ENCODE assay signal across 1 cellular context in the genomic region with DNA sequence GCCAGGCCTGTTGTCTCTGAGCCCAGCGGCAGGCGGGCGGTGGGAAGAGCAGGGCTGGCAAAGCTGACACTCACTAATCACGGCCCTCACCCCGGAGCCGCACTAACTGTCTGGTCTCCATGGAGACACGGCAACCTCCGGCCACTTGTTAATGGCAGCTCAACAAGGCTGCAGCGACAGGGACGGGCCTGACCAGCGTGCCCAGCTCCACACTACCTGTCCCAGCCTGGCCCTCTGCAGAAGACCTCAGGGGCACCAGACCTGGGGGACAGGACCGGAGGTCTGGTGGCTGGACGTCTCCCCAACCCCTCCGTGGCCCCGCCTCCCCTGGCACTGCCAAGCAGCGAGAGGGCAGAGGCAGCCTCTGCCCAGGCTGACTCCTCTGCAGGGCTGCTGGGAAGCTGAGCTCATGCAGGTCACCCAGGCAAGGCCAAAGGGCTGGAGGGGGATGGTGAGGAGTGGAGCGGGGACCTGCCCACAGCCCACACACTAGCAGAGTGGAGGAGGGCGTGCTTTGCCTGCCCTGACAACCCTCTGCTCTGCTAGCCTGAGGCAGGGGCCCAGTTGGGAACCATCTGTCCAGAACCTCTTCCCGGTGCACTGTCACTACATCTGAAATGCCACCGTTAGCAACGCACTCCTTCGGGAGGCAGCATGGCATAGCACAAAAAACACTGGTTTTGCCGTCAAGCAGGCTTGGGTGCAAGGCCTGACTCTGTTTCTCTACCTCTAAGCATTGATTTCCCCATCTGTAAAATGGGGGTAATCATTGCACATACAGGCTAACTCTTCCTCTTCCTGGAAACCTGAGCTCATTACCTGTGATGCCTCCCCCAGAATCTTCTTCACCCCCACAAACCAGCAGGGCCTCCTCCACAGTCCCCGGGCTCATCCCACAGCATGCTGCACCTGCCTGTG.
TF ChIP-seq lines count a peak whose summit lies in the region.

No MANE protein-coding gene starts in this region.

TF ChIP-seq in HepG2, 621 proteins besides CTCF, POLR2A, EP300 and RAD21 (continued from another document and continues in another):
- TF ChIP-seq, protein P1, sequence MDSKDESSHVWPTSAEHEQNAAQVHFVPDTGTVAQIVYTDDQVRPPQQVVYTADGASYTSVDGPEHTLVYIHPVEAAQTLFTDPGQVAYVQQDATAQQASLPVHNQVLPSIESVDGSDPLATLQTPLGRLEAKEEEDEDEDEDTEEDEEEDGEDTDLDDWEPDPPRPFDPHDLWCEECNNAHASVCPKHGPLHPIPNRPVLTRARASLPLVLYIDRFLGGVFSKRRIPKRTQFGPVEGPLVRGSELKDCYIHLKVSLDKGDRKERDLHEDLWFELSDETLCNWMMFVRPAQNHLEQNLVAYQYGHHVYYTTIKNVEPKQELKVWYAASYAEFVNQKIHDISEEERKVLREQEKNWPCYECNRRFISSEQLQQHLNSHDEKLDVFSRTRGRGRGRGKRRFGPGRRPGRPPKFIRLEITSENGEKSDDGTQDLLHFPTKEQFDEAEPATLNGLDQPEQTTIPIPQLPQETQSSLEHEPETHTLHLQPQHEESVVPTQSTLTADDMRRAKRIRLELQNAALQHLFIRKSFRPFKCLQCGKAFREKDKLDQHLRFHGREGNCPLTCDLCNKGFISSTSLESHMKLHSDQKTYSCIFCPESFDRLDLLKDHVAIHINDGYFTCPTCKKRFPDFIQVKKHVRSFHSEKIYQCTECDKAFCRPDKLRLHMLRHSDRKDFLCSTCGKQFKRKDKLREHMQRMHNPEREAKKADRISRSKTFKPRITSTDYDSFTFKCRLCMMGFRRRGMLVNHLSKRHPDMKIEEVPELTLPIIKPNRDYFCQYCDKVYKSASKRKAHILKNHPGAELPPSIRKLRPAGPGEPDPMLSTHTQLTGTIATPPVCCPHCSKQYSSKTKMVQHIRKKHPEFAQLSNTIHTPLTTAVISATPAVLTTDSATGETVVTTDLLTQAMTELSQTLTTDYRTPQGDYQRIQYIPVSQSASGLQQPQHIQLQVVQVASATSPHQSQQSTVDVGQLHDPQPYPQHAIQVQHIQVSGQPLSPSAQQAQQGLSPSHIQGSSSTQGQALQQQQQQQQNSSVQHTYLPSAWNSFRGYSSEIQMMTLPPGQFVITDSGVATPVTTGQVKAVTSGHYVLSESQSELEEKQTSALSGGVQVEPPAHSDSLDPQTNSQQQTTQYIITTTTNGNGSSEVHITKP (CRISPR knock-in tag; IDR thresholded peaks at IDR 0.05; ENCODE audit: low read depth) = no peak
- TF ChIP-seq MLLT10 (CRISPR knock-in tag; IDR thresholded peaks at IDR 0.05) (no peak), MED13 (CRISPR knock-in tag; IDR thresholded peaks at IDR 0.05) (no peak), ZNF501 (CRISPR knock-in tag; IDR thresholded peaks at IDR 0.05) (no peak), SIX4 (CRISPR knock-in tag; IDR thresholded peaks at IDR 0.05) (no peak), ZNF557 (CRISPR knock-in tag; IDR thresholded peaks at IDR 0.05) (no peak), ATRX (CRISPR knock-in tag; IDR thresholded peaks at IDR 0.05; ENCODE audit: borderline replicate concordance) (no peak), ZNF333 (CRISPR knock-in tag; IDR thresholded peaks at IDR 0.05; ENCODE audit: borderline replicate concordance) (no peak), MTF2 (CRISPR knock-in tag; IDR thresholded peaks at IDR 0.05; ENCODE audit: borderline replicate concordance) (no peak), CCDC6 (CRISPR knock-in tag; IDR thresholded peaks at IDR 0.05) (no peak), ZNF772 (CRISPR knock-in tag; IDR thresholded peaks at IDR 0.05) (no peak)
- TF ChIP-seq, protein P2, sequence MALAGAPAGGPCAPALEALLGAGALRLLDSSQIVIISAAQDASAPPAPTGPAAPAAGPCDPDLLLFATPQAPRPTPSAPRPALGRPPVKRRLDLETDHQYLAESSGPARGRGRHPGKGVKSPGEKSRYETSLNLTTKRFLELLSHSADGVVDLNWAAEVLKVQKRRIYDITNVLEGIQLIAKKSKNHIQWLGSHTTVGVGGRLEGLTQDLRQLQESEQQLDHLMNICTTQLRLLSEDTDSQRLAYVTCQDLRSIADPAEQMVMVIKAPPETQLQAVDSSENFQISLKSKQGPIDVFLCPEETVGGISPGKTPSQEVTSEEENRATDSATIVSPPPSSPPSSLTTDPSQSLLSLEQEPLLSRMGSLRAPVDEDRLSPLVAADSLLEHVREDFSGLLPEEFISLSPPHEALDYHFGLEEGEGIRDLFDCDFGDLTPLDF (CRISPR knock-in tag; IDR thresholded peaks at IDR 0.05) = no peak
- TF ChIP-seq, protein P3, sequence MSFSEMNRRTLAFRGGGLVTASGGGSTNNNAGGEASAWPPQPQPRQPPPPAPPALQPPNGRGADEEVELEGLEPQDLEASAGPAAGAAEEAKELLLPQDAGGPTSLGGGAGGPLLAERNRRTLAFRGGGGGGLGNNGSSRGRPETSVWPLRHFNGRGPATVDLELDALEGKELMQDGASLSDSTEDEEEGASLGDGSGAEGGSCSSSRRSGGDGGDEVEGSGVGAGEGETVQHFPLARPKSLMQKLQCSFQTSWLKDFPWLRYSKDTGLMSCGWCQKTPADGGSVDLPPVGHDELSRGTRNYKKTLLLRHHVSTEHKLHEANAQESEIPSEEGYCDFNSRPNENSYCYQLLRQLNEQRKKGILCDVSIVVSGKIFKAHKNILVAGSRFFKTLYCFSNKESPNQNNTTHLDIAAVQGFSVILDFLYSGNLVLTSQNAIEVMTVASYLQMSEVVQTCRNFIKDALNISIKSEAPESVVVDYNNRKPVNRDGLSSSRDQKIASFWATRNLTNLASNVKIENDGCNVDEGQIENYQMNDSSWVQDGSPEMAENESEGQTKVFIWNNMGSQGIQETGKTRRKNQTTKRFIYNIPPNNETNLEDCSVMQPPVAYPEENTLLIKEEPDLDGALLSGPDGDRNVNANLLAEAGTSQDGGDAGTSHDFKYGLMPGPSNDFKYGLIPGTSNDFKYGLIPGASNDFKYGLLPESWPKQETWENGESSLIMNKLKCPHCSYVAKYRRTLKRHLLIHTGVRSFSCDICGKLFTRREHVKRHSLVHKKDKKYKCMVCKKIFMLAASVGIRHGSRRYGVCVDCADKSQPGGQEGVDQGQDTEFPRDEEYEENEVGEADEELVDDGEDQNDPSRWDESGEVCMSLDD (CRISPR knock-in tag; IDR thresholded peaks at IDR 0.05; ENCODE audit: borderline replicate concordance) = no peak
- TF ChIP-seq, protein P4, sequence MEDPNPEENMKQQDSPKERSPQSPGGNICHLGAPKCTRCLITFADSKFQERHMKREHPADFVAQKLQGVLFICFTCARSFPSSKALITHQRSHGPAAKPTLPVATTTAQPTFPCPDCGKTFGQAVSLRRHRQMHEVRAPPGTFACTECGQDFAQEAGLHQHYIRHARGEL (CRISPR knock-in tag; IDR thresholded peaks at IDR 0.05) = no peak
- TF ChIP-seq, protein P5, sequence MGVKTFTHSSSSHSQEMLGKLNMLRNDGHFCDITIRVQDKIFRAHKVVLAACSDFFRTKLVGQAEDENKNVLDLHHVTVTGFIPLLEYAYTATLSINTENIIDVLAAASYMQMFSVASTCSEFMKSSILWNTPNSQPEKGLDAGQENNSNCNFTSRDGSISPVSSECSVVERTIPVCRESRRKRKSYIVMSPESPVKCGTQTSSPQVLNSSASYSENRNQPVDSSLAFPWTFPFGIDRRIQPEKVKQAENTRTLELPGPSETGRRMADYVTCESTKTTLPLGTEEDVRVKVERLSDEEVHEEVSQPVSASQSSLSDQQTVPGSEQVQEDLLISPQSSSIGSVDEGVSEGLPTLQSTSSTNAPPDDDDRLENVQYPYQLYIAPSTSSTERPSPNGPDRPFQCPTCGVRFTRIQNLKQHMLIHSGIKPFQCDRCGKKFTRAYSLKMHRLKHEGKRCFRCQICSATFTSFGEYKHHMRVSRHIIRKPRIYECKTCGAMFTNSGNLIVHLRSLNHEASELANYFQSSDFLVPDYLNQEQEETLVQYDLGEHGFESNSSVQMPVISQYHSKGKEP (CRISPR knock-in tag; IDR thresholded peaks at IDR 0.05) = no peak
- TF ChIP-seq, protein P6, sequence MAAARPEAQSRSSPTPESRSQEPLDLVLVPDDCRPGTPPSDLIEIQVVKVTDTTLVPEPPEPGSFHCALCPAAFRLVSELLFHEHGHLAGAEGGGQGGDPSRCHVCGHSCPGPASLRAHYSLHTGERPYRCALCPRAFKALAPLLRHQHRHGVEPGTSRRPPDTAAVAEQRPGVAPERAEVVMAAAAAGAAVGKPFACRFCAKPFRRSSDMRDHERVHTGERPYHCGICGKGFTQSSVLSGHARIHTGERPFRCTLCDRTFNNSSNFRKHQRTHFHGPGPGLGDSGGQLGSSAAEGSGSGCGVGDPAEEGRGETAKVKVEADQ (CRISPR knock-in tag; IDR thresholded peaks at IDR 0.05; ENCODE audit: borderline replicate concordance) = no peak
- TF ChIP-seq, protein P7, sequence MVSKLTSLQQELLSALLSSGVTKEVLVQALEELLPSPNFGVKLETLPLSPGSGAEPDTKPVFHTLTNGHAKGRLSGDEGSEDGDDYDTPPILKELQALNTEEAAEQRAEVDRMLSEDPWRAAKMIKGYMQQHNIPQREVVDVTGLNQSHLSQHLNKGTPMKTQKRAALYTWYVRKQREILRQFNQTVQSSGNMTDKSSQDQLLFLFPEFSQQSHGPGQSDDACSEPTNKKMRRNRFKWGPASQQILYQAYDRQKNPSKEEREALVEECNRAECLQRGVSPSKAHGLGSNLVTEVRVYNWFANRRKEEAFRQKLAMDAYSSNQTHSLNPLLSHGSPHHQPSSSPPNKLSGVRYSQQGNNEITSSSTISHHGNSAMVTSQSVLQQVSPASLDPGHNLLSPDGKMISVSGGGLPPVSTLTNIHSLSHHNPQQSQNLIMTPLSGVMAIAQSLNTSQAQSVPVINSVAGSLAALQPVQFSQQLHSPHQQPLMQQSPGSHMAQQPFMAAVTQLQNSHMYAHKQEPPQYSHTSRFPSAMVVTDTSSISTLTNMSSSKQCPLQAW (CRISPR knock-in tag; IDR thresholded peaks at IDR 0.05) = no peak
- TF ChIP-seq, protein P8, sequence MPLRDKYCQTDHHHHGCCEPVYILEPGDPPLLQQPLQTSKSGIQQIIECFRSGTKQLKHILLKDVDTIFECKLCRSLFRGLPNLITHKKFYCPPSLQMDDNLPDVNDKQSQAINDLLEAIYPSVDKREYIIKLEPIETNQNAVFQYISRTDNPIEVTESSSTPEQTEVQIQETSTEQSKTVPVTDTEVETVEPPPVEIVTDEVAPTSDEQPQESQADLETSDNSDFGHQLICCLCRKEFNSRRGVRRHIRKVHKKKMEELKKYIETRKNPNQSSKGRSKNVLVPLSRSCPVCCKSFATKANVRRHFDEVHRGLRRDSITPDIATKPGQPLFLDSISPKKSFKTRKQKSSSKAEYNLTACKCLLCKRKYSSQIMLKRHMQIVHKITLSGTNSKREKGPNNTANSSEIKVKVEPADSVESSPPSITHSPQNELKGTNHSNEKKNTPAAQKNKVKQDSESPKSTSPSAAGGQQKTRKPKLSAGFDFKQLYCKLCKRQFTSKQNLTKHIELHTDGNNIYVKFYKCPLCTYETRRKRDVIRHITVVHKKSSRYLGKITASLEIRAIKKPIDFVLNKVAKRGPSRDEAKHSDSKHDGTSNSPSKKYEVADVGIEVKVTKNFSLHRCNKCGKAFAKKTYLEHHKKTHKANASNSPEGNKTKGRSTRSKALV (CRISPR knock-in tag; IDR thresholded peaks at IDR 0.05) = no peak
- TF ChIP-seq, protein P9, sequence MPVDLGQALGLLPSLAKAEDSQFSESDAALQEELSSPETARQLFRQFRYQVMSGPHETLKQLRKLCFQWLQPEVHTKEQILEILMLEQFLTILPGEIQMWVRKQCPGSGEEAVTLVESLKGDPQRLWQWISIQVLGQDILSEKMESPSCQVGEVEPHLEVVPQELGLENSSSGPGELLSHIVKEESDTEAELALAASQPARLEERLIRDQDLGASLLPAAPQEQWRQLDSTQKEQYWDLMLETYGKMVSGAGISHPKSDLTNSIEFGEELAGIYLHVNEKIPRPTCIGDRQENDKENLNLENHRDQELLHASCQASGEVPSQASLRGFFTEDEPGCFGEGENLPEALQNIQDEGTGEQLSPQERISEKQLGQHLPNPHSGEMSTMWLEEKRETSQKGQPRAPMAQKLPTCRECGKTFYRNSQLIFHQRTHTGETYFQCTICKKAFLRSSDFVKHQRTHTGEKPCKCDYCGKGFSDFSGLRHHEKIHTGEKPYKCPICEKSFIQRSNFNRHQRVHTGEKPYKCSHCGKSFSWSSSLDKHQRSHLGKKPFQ (CRISPR knock-in tag; IDR thresholded peaks at IDR 0.05; ENCODE audit: insufficient replicate concordance) = peak; percentile 46
- TF ChIP-seq, protein P10, sequence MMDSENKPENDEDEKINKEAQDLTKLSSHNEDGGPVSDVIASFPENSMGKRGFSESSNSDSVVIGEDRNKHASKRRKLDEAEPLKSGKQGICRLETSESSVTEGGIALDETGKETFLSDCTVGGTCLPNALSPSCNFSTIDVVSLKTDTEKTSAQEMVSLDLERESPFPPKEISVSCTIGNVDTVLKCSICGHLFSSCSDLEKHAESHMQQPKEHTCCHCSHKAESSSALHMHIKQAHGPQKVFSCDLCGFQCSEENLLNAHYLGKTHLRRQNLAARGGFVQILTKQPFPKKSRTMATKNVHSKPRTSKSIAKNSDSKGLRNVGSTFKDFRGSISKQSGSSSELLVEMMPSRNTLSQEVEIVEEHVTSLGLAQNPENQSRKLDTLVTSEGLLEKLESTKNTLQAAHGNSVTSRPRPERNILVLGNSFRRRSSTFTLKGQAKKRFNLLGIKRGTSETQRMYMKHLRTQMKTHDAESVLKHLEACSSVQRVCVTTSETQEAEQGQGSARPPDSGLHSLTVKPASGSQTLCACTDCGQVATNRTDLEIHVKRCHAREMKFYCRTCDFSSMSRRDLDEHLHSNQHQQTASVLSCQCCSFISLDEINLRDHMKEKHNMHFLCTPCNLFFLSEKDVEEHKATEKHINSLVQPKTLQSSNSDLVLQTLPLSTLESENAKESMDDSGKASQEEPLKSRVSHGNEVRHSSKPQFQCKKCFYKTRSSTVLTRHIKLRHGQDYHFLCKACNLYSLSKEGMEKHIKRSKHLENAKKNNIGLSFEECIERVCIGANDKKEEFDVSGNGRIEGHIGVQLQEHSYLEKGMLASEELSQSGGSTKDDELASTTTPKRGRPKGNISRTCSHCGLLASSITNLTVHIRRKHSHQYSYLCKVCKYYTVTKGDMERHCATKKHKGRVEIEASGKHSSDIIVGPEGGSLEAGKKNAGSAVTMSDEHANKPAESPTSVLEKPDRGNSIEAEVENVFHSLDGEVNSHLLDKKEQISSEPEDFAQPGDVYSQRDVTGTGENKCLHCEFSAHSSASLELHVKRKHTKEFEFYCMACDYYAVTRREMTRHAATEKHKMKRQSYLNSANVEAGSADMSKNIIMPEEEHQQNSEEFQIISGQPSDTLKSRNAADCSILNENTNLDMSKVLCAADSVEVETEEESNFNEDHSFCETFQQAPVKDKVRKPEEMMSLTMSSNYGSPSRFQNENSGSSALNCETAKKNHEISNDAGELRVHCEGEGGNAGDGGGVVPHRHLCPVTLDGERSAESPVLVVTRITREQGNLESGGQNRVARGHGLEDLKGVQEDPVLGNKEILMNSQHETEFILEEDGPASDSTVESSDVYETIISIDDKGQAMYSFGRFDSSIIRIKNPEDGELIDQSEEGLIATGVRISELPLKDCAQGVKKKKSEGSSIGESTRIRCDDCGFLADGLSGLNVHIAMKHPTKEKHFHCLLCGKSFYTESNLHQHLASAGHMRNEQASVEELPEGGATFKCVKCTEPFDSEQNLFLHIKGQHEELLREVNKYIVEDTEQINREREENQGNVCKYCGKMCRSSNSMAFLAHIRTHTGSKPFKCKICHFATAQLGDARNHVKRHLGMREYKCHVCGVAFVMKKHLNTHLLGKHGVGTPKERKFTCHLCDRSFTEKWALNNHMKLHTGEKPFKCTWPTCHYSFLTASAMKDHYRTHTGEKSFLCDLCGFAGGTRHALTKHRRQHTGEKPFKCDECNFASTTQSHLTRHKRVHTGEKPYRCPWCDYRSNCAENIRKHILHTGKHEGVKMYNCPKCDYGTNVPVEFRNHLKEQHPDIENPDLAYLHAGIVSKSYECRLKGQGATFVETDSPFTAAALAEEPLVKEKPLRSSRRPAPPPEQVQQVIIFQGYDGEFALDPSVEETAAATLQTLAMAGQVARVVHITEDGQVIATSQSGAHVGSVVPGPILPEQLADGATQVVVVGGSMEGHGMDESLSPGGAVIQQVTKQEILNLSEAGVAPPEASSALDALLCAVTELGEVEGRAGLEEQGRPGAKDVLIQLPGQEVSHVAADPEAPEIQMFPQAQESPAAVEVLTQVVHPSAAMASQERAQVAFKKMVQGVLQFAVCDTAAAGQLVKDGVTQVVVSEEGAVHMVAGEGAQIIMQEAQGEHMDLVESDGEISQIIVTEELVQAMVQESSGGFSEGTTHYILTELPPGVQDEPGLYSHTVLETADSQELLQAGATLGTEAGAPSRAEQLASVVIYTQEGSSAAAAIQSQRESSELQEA (CRISPR knock-in tag; IDR thresholded peaks at IDR 0.05; ENCODE audit: not compliant biosample characterization) = no peak
